18 cellular contexts compared by ENCODE assay signal in the genomic region with DNA sequence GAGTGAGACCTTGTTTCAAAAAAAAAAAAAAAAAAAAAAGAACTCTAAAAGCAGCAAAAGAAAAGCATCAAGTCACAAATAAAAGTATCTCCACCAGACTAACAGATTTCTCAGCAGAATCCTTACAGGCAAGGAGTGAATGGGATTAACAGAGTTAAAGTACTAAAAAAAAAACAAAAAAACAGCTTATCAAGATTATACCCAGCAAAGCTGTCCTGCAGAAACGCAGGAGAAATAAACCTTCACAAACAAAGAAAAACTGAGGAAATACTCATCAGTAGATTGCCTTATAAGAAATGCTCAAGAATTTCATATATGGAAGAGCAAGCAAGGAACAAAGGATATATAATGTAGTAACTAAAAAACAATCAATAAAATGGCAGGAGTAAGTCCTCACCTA. TPM values are rescaled to one million over a fixed set of nuclear protein-coding genes. Genes with fewer than 3 reads are reported as not detected.
DNase-seq lines count a peak whose midpoint lies in the region; ATAC-seq and TF ChIP-seq lines count a peak whose summit lies in the region.
"Had no signal": no experiment of that assay in that cellular context is flagged by ENCODE, and none has a peak within 500 bp of the region (broad histone marks: within the 10 kb centered on the region; RNA-seq: fewer than 3 reads in every experiment).

No MANE protein-coding gene starts in this region.

- peaks cover 32% of the 10 kb centered on the region for H3K36me3 Mint-ChIP-seq in activated CD4-positive, alpha-beta T cell treated with anti-CD3 and anti-CD28 coated beads for 36 hours (ENCODE audit: low read depth)
- peaks cover 40% of the 10 kb centered on the region for H3K36me3 Mint-ChIP-seq in CD4-positive, alpha-beta T cell (ENCODE audit: low read depth)
- no peaks in the 10 kb centered on the region for H3K36me3 Mint-ChIP-seq in immature natural killer cell

- no peak overlapping the region for H3K4me3 Mint-ChIP-seq in activated CD4-positive, alpha-beta T cell treated with anti-CD3 and anti-CD28 coated beads for 36 hours
- H3K4me3 Mint-ChIP-seq in CD4-positive, alpha-beta T cell = no peak overlapping the region
- peak overlapping the region in 4 of 5 donors; percentile 3 to 29 (median 22) for H3K4me3 Mint-ChIP-seq in immature natural killer cell

- DNase-seq in activated CD4-positive, alpha-beta T cell treated with anti-CD3 and anti-CD28 coated beads for 36 hours = no peak
- no peak for DNase-seq in activated CD4-positive, alpha-beta T cell treated with anti-CD3 and anti-CD28 coated beads, Interleukin-2, amount 50 U/mL, for 48 hours
- no peak for DNase-seq in CD4-positive, alpha-beta T cell
- no peak for DNase-seq in OCI-LY7 (ENCODE audit: low spot score)
- DNase-seq in immature natural killer cell = no peak
- no peak for DNase-seq in mucosa of descending colon
- no peak for DNase-seq in NCI-H2196 (lab: John Stamatoyannopoulos, UW; ENCODE audit: unreplicated experiment)
- DNase-seq: HCEC 1CT; MG63; NCI-H1092 treated with DMSO at 0.1 percent for 48 hours; NCI-H1694; NCI-H69; NK-92 treated with Interleukin-12 subunit alpha and Interleukin-12 subunit beta, amount 100 ng/mL, for 24 hours; SK-N-SH had no signal

- BruUV-seq in OCI-LY7 (replicated peaks; lab: Mats Ljungman, UMichigan) = no TSS peak

- H3K4me1 Mint-ChIP-seq in activated CD4-positive, alpha-beta T cell treated with anti-CD3 and anti-CD28 coated beads for 36 hours = peaks cover 59% of the 10 kb centered on the region
- peaks cover 71% of the 10 kb centered on the region for H3K4me1 Mint-ChIP-seq in CD4-positive, alpha-beta T cell (ENCODE audit: low read depth)
- peaks cover 74 to 91% of the 10 kb centered on the region in 2 donors for H3K4me1 Mint-ChIP-seq in immature natural killer cell

- CTCF ChIA-PET in activated CD4-positive, alpha-beta T cell treated with anti-CD3 and anti-CD28 coated beads for 36 hours (lab: Charles Lee) = interaction anchor here (0.8 to 3.7 kb wide), 3 partner anchors 9 to 15 kb away, joined by 3 to 25 read pairs (median 4); no protein-coding TSS in a partner anchor
- CTCF ChIA-PET in CD4-positive, alpha-beta T cell (lab: Charles Lee) = interaction anchor here (0.9 kb wide), 1 partner anchor 9 kb away, joined by 7 read pairs; no protein-coding TSS in a partner anchor
- CTCF ChIA-PET in OCI-LY7 (lab: Charles Lee; ENCODE audit: unreplicated experiment) = no interaction called here

- no peaks in the 10 kb centered on the region for H3K27me3 ChIP-seq in CD4-positive, alpha-beta T cell (ENCODE audit: control insufficient read depth, insufficient read depth, low read length)
- H3K27me3 ChIP-seq: BLaER1, MG63 had no signal

- H3K4me3 ChIP-seq in OCI-LY7 (ENCODE audit: low read depth, low read length, poor library complexity, severe bottlenecking) (peak overlapping the region; percentile 8), mucosa of descending colon (no peak overlapping the region)
- H3K4me3 ChIP-seq: BLaER1, MG63 had no signal

- H3K9me3 Mint-ChIP-seq in activated CD4-positive, alpha-beta T cell treated with anti-CD3 and anti-CD28 coated beads for 36 hours (ENCODE audit: low read depth) = peaks cover 17% of the 10 kb centered on the region
- peaks cover 12% of the 10 kb centered on the region for H3K9me3 Mint-ChIP-seq in CD4-positive, alpha-beta T cell
- no peaks in the 10 kb centered on the region for H3K9me3 Mint-ChIP-seq in immature natural killer cell

- intact Hi-C loops in activated CD4-positive, alpha-beta T cell treated with anti-CD3 and anti-CD28 coated beads for 36 hours (cut with DNase I, micrococcal nuclease) = no loop called here
- intact Hi-C loops in CD4-positive, alpha-beta T cell (cut with DNase I, micrococcal nuclease) = no loop called here
- intact Hi-C loops in OCI-LY7 (cut with micrococcal nuclease; ENCODE audit: unreplicated experiment) (no loop called here), mucosa of descending colon (cut with DNase I, micrococcal nuclease) (no loop called here)

- TF ChIP-seq CTCF in CD4-positive, alpha-beta T cell (IDR thresholded peaks at IDR 0.05) = no peak
- TF ChIP-seq CTCF in OCI-LY7 (conservative IDR thresholded peaks at IDR 0.05; ENCODE audit: low read length) (no peak), mucosa of descending colon (IDR thresholded peaks at IDR 0.05) (no peak)

- peaks cover 89% of the 10 kb centered on the region for H3K4me1 ChIP-seq in OCI-LY7 (ENCODE audit: insufficient read depth, low read length, poor library complexity, severe bottlenecking)
- peaks cover 53% of the 10 kb centered on the region for H3K4me1 ChIP-seq in mucosa of descending colon (ENCODE audit: low read depth)

- no peak overlapping the region for H2AFZ ChIP-seq in OCI-LY7 (ENCODE audit: low read length)

- peaks cover 4% of the 10 kb centered on the region for H3K9me3 ChIP-seq in CD4-positive, alpha-beta T cell (ENCODE audit: control insufficient read depth, low read length)
- no peaks in the 10 kb centered on the region for H3K9me3 ChIP-seq in OCI-LY7 (ENCODE audit: low read length)
- no peaks in the 10 kb centered on the region for H3K9me3 ChIP-seq in mucosa of descending colon

- H4K20me1 ChIP-seq in OCI-LY7 (ENCODE audit: insufficient read depth, low read length) = peaks cover 26% of the 10 kb centered on the region; the same call in 1 of the 2 replicates

- no peaks in the 10 kb centered on the region for H3K9me2 ChIP-seq in OCI-LY7 (ENCODE audit: insufficient read depth, low read length)
- H3K9me2 ChIP-seq: SK-N-SH had no signal

- H3K36me3 ChIP-seq in OCI-LY7 (ENCODE audit: insufficient read depth, low read length) = peaks cover 43% of the 10 kb centered on the region
- H3K36me3 ChIP-seq in mucosa of descending colon (ENCODE audit: low read depth) = no peaks in the 10 kb centered on the region

- H3K27ac ChIP-seq in CD4-positive, alpha-beta T cell (ENCODE audit: low read depth, low read length) = no peak overlapping the region
- H3K27ac ChIP-seq in OCI-LY7 (ENCODE audit: low read depth, low read length, poor library complexity, severe bottlenecking) = peak overlapping the region; percentile 61
- H3K27ac ChIP-seq: 22Rv1, BLaER1, KMS-11 had no signal

- POLR2A ChIA-PET in activated CD4-positive, alpha-beta T cell treated with anti-CD3 and anti-CD28 coated beads for 36 hours (lab: Charles Lee) = no interaction called here
- POLR2A ChIA-PET in CD4-positive, alpha-beta T cell (lab: Charles Lee) = interaction anchor here (1.3 kb wide), 1 partner anchor 35 kb away, joined by 3 read pairs; no protein-coding TSS in a partner anchor
- POLR2A ChIA-PET in OCI-LY7 (lab: Charles Lee) = interaction anchor here (0.6 to 2.9 kb wide), 3 partner anchors 9 to 24 kb away, joined by 3 to 17 read pairs (median 6); no protein-coding TSS in a partner anchor

- peak overlapping the region; percentile 64 for H3K4me2 ChIP-seq in OCI-LY7 (ENCODE audit: low read length)
- H3K4me2 ChIP-seq: BLaER1, KMS-11, SK-N-SH had no signal

- H3K27ac Mint-ChIP-seq in activated CD4-positive, alpha-beta T cell treated with anti-CD3 and anti-CD28 coated beads for 36 hours = peak overlapping the region; percentile 14
- H3K27ac Mint-ChIP-seq in CD4-positive, alpha-beta T cell = peak overlapping the region; percentile 30
- peak overlapping the region in 3 of 6 donors; percentile 14 to 29 (median 17) for H3K27ac Mint-ChIP-seq in immature natural killer cell

- peaks cover 100% of the 10 kb centered on the region for H3K79me2 ChIP-seq in OCI-LY7 (ENCODE audit: insufficient read depth, low read depth, low read length)

- no peaks in the 10 kb centered on the region for H3K27me3 Mint-ChIP-seq in activated CD4-positive, alpha-beta T cell treated with anti-CD3 and anti-CD28 coated beads for 36 hours
- no peaks in the 10 kb centered on the region for H3K27me3 Mint-ChIP-seq in CD4-positive, alpha-beta T cell
- H3K27me3 Mint-ChIP-seq in immature natural killer cell (ENCODE audit: low read depth in 3 of 3) = peaks cover 0 to 5% (median 0%) of the 10 kb centered on the region in 3 donors

- no peak for ATAC-seq in activated CD4-positive, alpha-beta T cell treated with anti-CD3 and anti-CD28 coated beads for 36 hours
- ATAC-seq in CD4-positive, alpha-beta T cell (ENCODE audit: poor library complexity) = no peak
- ATAC-seq in mucosa of descending colon (no peak), HG03460 (IDR thresholded peaks at IDR 0.05; ENCODE audit: unreplicated experiment) (no peak)

RNA-seq across cellular contexts. Expression of a gene that starts 35.6 kb away (rescaled TPM):
- 10 to 100 TPM; 63.7 to 67.6 TPM for total RNA-seq in activated CD4-positive, alpha-beta T cell treated with anti-CD3 and anti-CD28 coated beads for 36 hours
- 100 to 1,000 TPM; 137 to 138 TPM for total RNA-seq in CD4-positive, alpha-beta T cell
- total RNA-seq in OCI-LY7 (2014; rRNA removed; shearing (Covaris generic)) = 147 and 192 TPM in 2 replicates
- total RNA-seq in OCI-LY7 (2022) = 340 and 344 TPM in 2 replicates
- polyA plus RNA-seq in immature natural killer cell = 10 to 100 TPM in 2 of 3 donors, 1 to 10 TPM in 1; 9.0 to 37.3 (median 16.3) TPM
- total RNA-seq in mucosa of descending colon = 100 to 1,000 TPM in 1 of 3 donors, 10 to 100 TPM in 2; 67.9 to 132 (median 88.4) TPM

Comparison
In these comparisons a context has a peak if more than half of its experiments do, and no peak if none do; other contexts are left out.
1. H3K4me3 Mint-ChIP-seq: peak in immature natural killer cell (4 of 5); none in activated CD4-positive, alpha-beta T cell treated with anti-CD3 and anti-CD28 coated beads for 36 hours (single experiment) and CD4-positive, alpha-beta T cell (single experiment).